In the genomic region with DNA sequence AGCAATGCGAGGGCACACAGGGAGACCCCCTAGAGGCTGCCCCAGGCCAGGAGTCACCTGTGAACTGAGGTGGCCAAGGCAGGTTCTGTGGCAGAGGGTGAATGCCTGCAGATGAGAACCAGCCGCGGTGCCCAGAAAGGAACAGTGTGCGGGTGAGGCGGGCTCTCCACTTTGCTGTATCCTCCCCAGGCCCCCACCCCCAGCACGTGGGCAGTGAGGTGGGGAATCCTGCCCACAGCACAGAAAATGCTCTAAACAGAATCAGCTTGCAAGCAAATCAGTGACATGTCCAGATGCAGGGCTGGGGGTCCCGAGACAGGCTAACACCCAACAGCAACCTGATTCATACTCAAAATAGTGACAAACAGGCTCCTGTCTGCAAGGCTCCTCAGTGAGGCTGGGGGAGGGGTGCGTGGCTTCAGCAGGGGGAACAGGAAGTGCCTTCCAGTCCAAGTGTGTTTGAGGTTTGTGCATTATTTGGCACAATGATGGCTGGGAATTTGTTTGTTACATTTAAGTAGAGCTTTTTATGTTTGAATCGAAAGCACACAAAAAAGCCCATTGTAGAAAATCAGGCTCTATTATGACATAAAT, we compare ENCODE assay signal across 15 cellular contexts.
DNase-seq lines count a peak whose midpoint lies in the region; ATAC-seq, FAIRE-seq and TF ChIP-seq lines count a peak whose summit lies in the region.
"Had no signal": no experiment of that assay in that cellular context is flagged by ENCODE, and none has a peak within 500 bp of the region (broad histone marks: within the 10 kb centered on the region; RNA-seq: fewer than 3 reads in every experiment).

No MANE protein-coding gene starts in this region.

- intact Hi-C loops in right cardiac atrium (cut with DNase I) = no loop called here
- intact Hi-C loops in Right ventricle myocardium inferior (cut with DNase I) = no loop called here
- intact Hi-C loops in K562 (cut with micrococcal nuclease) = no loop called here
- intact Hi-C loops in spleen (cut with DNase I; ENCODE audit: low total_unique reads) = no loop called here

- TF ChIP-seq EP300 in K562 (IDR thresholded peaks at IDR 0.05; ENCODE audit: low read length) = no peak

- H3K9me1 ChIP-seq in K562 (ENCODE audit: control insufficient read depth, insufficient read depth, low read length) = no peaks in the 10 kb centered on the region

- DNase-seq in right cardiac atrium = peak in 2 of 3 donors; percentile 42 to 53
- DNase-seq in Right ventricle myocardium inferior (ENCODE audit: missing footprints) = no peak
- DNase-seq in NCI-H1092 treated with DMSO at 0.1 percent for 48 hours (lab: John Stamatoyannopoulos, UW) = peak; percentile 70
- DNase-seq in K562 (ENCODE audit: extremely low read depth in 1 of 4, low spot score in 3 of 4) = no peak
- peak; percentile 70 for DNase-seq in spleen
- no peak for DNase-seq in putamen (ENCODE audit: low spot score)
- DNase-seq in erythroblast (lab: John Stamatoyannopoulos, UW) = no peak
- no peak for DNase-seq in CD8-positive, alpha-beta memory T cell
- DNase-seq: activated naive CD8-positive, alpha-beta T cell treated with anti-CD3 and anti-CD28 coated beads, Interleukin-2, amount 10 ng/mL, durations not matched to agents 7 days and 5 days; kidney glomerular epithelial cell; NCI-H524 treated with DMSO at 0.1 percent for 48 hours; ovary had no signal

- BruUV-seq in K562 (replicated peaks; lab: Mats Ljungman, UMichigan) = no TSS peak

- peaks cover 3 to 10% of the 10 kb centered on the region in 2 donors for H3K27me3 Mint-ChIP-seq in CD8-positive, alpha-beta memory T cell

- no peak for FAIRE-seq in K562 (lab: Jason Lieb, UNC)
- FAIRE-seq: endothelial cell of umbilical vein had no signal

- H3K9me3 ChIP-seq in right cardiac atrium (ENCODE audit: control insufficient read depth, low read length) (no peaks in the 10 kb centered on the region), K562 (replicated peaks; ENCODE audit: control insufficient read depth, insufficient read depth, low read depth, low read length) (no peaks in the 10 kb centered on the region; the same call in 1 of the 2 replicates), spleen (peaks cover under 1 to 37% (median 28%) of the 10 kb centered on the region in 8 donors)
- H3K9me3 ChIP-seq in CD8-positive, alpha-beta memory T cell (ENCODE audit: low read length) = no peaks in the 10 kb centered on the region
- H3K9me3 ChIP-seq: ovary had no signal

- in situ Hi-C loops in K562 (cut with MboI) = no loop called here

- TF ChIP-seq CTCF in K562 (IDR thresholded peaks at IDR 0.05 in 2 of 3, conservative IDR thresholded peaks at IDR 0.05 in 1 of 3; ENCODE audit: insufficient read depth in 2 of 3, low read depth in 1 of 3, low read length in 3 of 3) = no peak
- no peak for TF ChIP-seq CTCF in spleen (IDR thresholded peaks at IDR 0.05 in 8 of 11, conservative IDR thresholded peaks at IDR 0.05 in 3 of 11)

- WGBS in right cardiac atrium = 57% methylated on average over 9 of the region's 9 CpGs
- WGBS in K562 (ENCODE audit: insufficient coverage, low coverage, missing lambda C conversion rate) = 1% methylated on average over 9 of the region's 9 CpGs
- WGBS in spleen, 5 donors = 31 to 44% (median 36%) methylated on average over 7 to 9 of the region's 9 CpGs

- no peaks in the 10 kb centered on the region for H3K79me2 ChIP-seq in K562 (ENCODE audit: control insufficient read depth, insufficient read depth, low read length)

- H3K36me3 ChIP-seq in K562 (ENCODE audit: control insufficient read depth, insufficient read depth, low read length) = no peaks in the 10 kb centered on the region
- H3K36me3 ChIP-seq in spleen = no peaks in the 10 kb centered on the region
- H3K36me3 ChIP-seq in CD8-positive, alpha-beta memory T cell (ENCODE audit: insufficient read depth, low read length) = no peaks in the 10 kb centered on the region
- H3K36me3 ChIP-seq: ovary, upper lobe of left lung had no signal

- H3K4me2 ChIP-seq in K562 (ENCODE audit: insufficient read depth, low read length) = no peak overlapping the region

- H4K20me1 ChIP-seq in K562 (replicated peaks; ENCODE audit: control insufficient read depth, insufficient read depth, low read length) = no peaks in the 10 kb centered on the region

- H3K9me3 Mint-ChIP-seq in CD8-positive, alpha-beta memory T cell = peaks cover 8 to 17% (median 11%) of the 10 kb centered on the region in 5 donors

- H2AFZ ChIP-seq in K562 (ENCODE audit: low read depth, low read length) = no peak overlapping the region

- H3K27ac ChIP-seq in right cardiac atrium (ENCODE audit: low read length) = no peak overlapping the region
- H3K27ac ChIP-seq in K562 (ENCODE audit: extremely low read depth, low read depth, low read length) = no peak overlapping the region
- H3K27ac ChIP-seq in spleen = no peak overlapping the region
- H3K27ac ChIP-seq in CD8-positive, alpha-beta memory T cell (ENCODE audit: low read depth, low read length) = no peak overlapping the region
- H3K27ac ChIP-seq: ovary, upper lobe of left lung had no signal

- no peak overlapping the region for H3K9ac ChIP-seq in K562 (ENCODE audit: insufficient read depth in 1 of 2, low read depth in 2 of 2, low read length in 2 of 2)

- CTCF ChIA-PET in K562 (lab: Yijun Ruan, JAX; ENCODE audit: low intra/inter-chr PET ratio) = no interaction called here
- CTCF ChIA-PET in CD8-positive, alpha-beta memory T cell (lab: Charles Lee) = no interaction called here

- no peak overlapping the region for H3K27ac Mint-ChIP-seq in CD8-positive, alpha-beta memory T cell
- H3K27ac Mint-ChIP-seq: activated naive CD8-positive, alpha-beta T cell treated with anti-CD3 and anti-CD28 coated beads, Interleukin-2, amount 10 ng/mL, durations not matched to agents 7 days and 5 days had no signal

- no peak for TF ChIP-seq RAD21 in K562 (CRISPR knock-in tag; conservative IDR thresholded peaks at IDR 0.05 in 1 of 2, IDR thresholded peaks at IDR 0.05 in 1 of 2)

- no peak overlapping the region for H3K4me3 Mint-ChIP-seq in CD8-positive, alpha-beta memory T cell
- H3K4me3 Mint-ChIP-seq: activated naive CD8-positive, alpha-beta T cell treated with anti-CD3 and anti-CD28 coated beads, Interleukin-2, amount 10 ng/mL, durations not matched to agents 7 days and 5 days; central memory CD8-positive, alpha-beta T cell had no signal

- H3K4me1 Mint-ChIP-seq in CD8-positive, alpha-beta memory T cell = peaks cover 0 to 6% (median 3%) of the 10 kb centered on the region in 3 donors

- TF ChIP-seq POLR2A in K562 (conservative IDR thresholded peaks at IDR 0.05) (no peak), spleen (IDR thresholded peaks at IDR 0.05) (no peak), erythroblast (IDR thresholded peaks at IDR 0.05; ENCODE audit: low read length) (no peak)

- H3K4me3 ChIP-seq in right cardiac atrium (ENCODE audit: low read length) (no peak overlapping the region), K562 (no peak overlapping the region), spleen (no peak overlapping the region)
- H3K4me3 ChIP-seq in CD8-positive, alpha-beta memory T cell (ENCODE audit: low read length) = no peak overlapping the region
- H3K4me3 ChIP-seq: ovary, upper lobe of left lung had no signal

- ATAC-seq in right cardiac atrium = no peak
- no peak for ATAC-seq in Right ventricle myocardium inferior
- no peak for ATAC-seq in K562

- H3K4me1 ChIP-seq in right cardiac atrium (ENCODE audit: control insufficient read depth, insufficient read depth, low read length) (no peaks in the 10 kb centered on the region), K562 (replicated peaks in 1 of 2; ENCODE audit: control insufficient read depth in 2 of 2, insufficient read depth in 2 of 2, low read length in 2 of 2) (no peaks in the 10 kb centered on the region; a peak in 1 of 5 replicates), spleen (peaks cover 0 to 7% (median 0%) of the 10 kb centered on the region in 6 donors)
- no peaks in the 10 kb centered on the region for H3K4me1 ChIP-seq in CD8-positive, alpha-beta memory T cell (ENCODE audit: insufficient read depth, low read length)

- H3K36me3 Mint-ChIP-seq in CD8-positive, alpha-beta memory T cell = peaks cover 0 to 19% (median 0%) of the 10 kb centered on the region in 3 donors

- no peaks in the 10 kb centered on the region for H3K27me3 ChIP-seq in right cardiac atrium (ENCODE audit: control insufficient read depth, insufficient read depth)
- peaks cover 19 to 28% of the 10 kb centered on the region in 2 experiments for H3K27me3 ChIP-seq in K562 (ENCODE audit: control insufficient read depth in 2 of 2, insufficient read depth in 2 of 2, low read length in 2 of 2)
- H3K27me3 ChIP-seq in spleen (replicated peaks in 1 of 7) = no peaks in the 10 kb centered on the region
- no peaks in the 10 kb centered on the region for H3K27me3 ChIP-seq in CD8-positive, alpha-beta memory T cell (ENCODE audit: insufficient read depth, low read length, poor library complexity, severe bottlenecking)
- H3K27me3 ChIP-seq: ovary, upper lobe of left lung had no signal

- POLR2A ChIA-PET in K562 (lab: Yijun Ruan, JAX) = interaction anchor here (1.1 kb wide), 1 partner anchor 404 kb away, joined by 3 read pairs; no protein-coding TSS in a partner anchor
- POLR2A ChIA-PET in CD8-positive, alpha-beta memory T cell (lab: Charles Lee) = no interaction called here

TF ChIP-seq in K562, 482 proteins besides CTCF, POLR2A, EP300 and RAD21:
- 0 out of 2 replicates have a peak, but pooled peaks have one; percentile 8 for TF ChIP-seq SPI1 (IDR thresholded peaks at IDR 0.05; ENCODE audit: borderline replicate concordance, low read depth, low read length)
- TF ChIP-seq, protein P1, sequence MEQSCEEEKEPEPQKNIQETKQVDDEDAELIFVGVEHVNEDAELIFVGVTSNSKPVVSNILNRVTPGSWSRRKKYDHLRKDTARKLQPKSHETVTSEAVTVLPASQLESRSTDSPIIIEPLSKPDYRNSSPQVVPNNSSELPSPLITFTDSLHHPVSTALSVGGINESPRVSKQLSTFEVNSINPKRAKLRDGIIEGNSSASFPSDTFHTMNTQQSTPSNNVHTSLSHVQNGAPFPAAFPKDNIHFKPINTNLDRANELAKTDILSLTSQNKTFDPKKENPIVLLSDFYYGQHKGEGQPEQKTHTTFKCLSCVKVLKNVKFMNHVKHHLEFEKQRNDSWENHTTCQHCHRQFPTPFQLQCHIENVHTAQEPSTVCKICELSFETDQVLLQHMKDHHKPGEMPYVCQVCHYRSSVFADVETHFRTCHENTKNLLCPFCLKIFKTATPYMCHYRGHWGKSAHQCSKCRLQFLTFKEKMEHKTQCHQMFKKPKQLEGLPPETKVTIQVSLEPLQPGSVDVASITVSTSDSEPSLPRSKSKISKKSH (CRISPR knock-in tag; IDR thresholded peaks at IDR 0.05) = no peak

Comparison
In these comparisons a context has a peak if more than half of its experiments do, and no peak if none do; other contexts are left out.
1. DNase-seq: peak in right cardiac atrium (2 of 3), NCI-H1092 treated with DMSO at 0.1 percent for 48 hours (single experiment) and spleen (single experiment); none in Right ventricle myocardium inferior (single experiment), K562 (0 of 4), putamen (single experiment), erythroblast (0 of 2) and CD8-positive, alpha-beta memory T cell (0 of 5).